25 cellular contexts compared by ENCODE assay signal in the genomic region with DNA sequence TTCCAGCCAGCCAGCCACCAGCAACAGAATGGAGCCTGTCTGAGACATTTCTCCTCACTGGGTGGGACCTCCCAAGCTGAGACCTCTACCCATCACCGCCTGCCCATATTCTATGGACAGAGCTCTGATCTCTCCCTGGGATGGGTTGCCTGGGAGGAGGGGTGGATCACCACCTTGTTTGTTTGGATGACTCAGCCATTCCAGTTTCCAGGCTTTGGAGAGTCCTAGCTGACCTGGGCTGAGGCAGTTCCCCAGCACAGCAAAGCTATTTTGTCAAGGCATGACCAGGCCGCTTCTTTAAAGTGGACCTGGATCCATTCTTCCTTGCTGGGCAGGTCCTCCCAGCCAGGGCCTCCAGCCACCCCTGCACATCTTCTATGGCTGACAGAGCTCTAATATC.
DNase-seq lines count a peak whose midpoint lies in the region; ATAC-seq, FAIRE-seq and TF ChIP-seq lines count a peak whose summit lies in the region.
"Had no signal": no experiment of that assay in that cellular context is flagged by ENCODE, and none has a peak within 500 bp of the region (broad histone marks: within the 10 kb centered on the region; RNA-seq: fewer than 3 reads in every experiment).

No MANE protein-coding gene starts in this region.

- TF ChIP-seq CTCF in MCF 10A (IDR thresholded peaks at IDR 0.05; ENCODE audit: unreplicated experiment) = no peak
- no peak for TF ChIP-seq CTCF in breast epithelium (IDR thresholded peaks at IDR 0.05)
- no peak for TF ChIP-seq CTCF in H9 (conservative IDR thresholded peaks at IDR 0.05)
- no peak for TF ChIP-seq CTCF in H1 (IDR thresholded peaks at IDR 0.05; ENCODE audit: control extremely low read depth in 1 of 3, insufficient read depth in 1 of 3, low read depth in 1 of 3, low read length in 3 of 3)

- peak; percentile 11 for DNase-seq in MCF 10A (ENCODE audit: unreplicated experiment)
- no peak for DNase-seq in breast epithelium (ENCODE audit: low spot score in 2 of 2)
- DNase-seq in H9 = no peak
- DNase-seq in H1 (ENCODE audit: low read depth in 1 of 2, low spot score in 2 of 2) = no peak
- DNase-seq in urothelium cell line (ENCODE audit: low spot score) = peak; percentile 17
- no peak for DNase-seq in activated T-cell treated with anti-CD3 and anti-CD28 coated beads, Interleukin-2, amount 50 U/mL, for 72 hours
- DNase-seq in activated CD4-positive, alpha-beta T cell treated with anti-CD3 and anti-CD28 coated beads, Interleukin-2, amount 10 ng/mL, durations not matched to agents 7 days and 5 days = no peak
- no peak for DNase-seq in SKM-1 (lab: John Stamatoyannopoulos, UW; ENCODE audit: unreplicated experiment)
- DNase-seq: DND-41, GDM1, IMR-90, NCI-H1694, NCI-H2081, NCI-H2171, NCI-H526 treated with DMSO at 0.1 percent for 48 hours, OCI-M1, SHP77, SW 1271 had no signal

- H2BK20ac ChIP-seq in H9 (ENCODE audit: low read depth, low read length, poor library complexity, severe bottlenecking) (no peak overlapping the region), H1 (ENCODE audit: low read length) (no peak overlapping the region)

- no peak for TF ChIP-seq EP300 in H1 (IDR thresholded peaks at IDR 0.05; ENCODE audit: borderline replicate concordance in 1 of 2, low read depth in 2 of 2, low read length in 2 of 2)

- no peak overlapping the region for H3K27ac ChIP-seq in breast epithelium
- H3K27ac ChIP-seq in H9 (ENCODE audit: insufficient read length, low read depth, low read length) = no peak overlapping the region
- H3K27ac ChIP-seq in H1 (ENCODE audit: low read depth, low read length) = no peak overlapping the region
- H3K27ac ChIP-seq: 22Rv1, HL-60, KMS-11 had no signal

- TF ChIP-seq POLR2A in breast epithelium (IDR thresholded peaks at IDR 0.05) (no peak), H1 (IDR thresholded peaks at IDR 0.05; ENCODE audit: control extremely low read depth in 1 of 2, low read depth in 2 of 2, low read length in 2 of 2) (no peak)

- H3K36me3 ChIP-seq in breast epithelium (no peaks in the 10 kb centered on the region), H1 (ENCODE audit: control insufficient read depth in 2 of 4, insufficient read depth in 4 of 4, low read length in 3 of 4) (no peaks in the 10 kb centered on the region; a peak in 1 of 8 replicates)
- H3K36me3 ChIP-seq: HAP-1 had no signal

- CTCF ChIA-PET in MCF 10A (lab: Yijun Ruan, JAX) = no interaction called here
- CTCF ChIA-PET in H1 (lab: Charles Lee; ENCODE audit: partially characterized antibody) = interaction anchor here (1.2 kb wide), 1 partner anchor 15 kb away, joined by 5 read pairs; no protein-coding TSS in a partner anchor
- CTCF ChIA-PET in activated CD4-positive, alpha-beta T cell treated with anti-CD3 and anti-CD28 coated beads, Interleukin-2, amount 10 ng/mL, durations not matched to agents 7 days and 5 days (lab: Charles Lee) = interaction anchor here (1.0 kb wide), 1 partner anchor 10 kb away, joined by 3 read pairs; no protein-coding TSS in a partner anchor

- H3K4ac ChIP-seq in H9 (ENCODE audit: low read depth, low read length) (no peak overlapping the region), H1 (replicated peaks; ENCODE audit: insufficient read length, low read depth, low read length) (no peak overlapping the region)

- H2BK12ac ChIP-seq in H9 (ENCODE audit: insufficient read length, low read depth, low read length) (no peak overlapping the region), H1 (ENCODE audit: low read depth, low read length) (no peak overlapping the region)

- H2BK5ac ChIP-seq in H9 (ENCODE audit: insufficient read length, low read length) (no peak overlapping the region), H1 (ENCODE audit: low read depth, low read length) (no peak overlapping the region)

- H3K4me2 ChIP-seq in H9 (ENCODE audit: insufficient read depth, insufficient read length, low read length) (no peak overlapping the region), H1 (ENCODE audit: insufficient read depth in 1 of 2, low read depth in 2 of 2, low read length in 2 of 2) (no peak overlapping the region)
- H3K4me2 ChIP-seq: KMS-11 had no signal

- intact Hi-C loops in MCF 10A (cut with micrococcal nuclease) = no loop called here
- intact Hi-C loops in breast epithelium (cut with DNase I; ENCODE audit: low total_unique reads) = no loop called here

- H3K79me1 ChIP-seq in H9 (ENCODE audit: insufficient read depth, low read depth, low read length, poor library complexity, severe bottlenecking) (no peaks in the 10 kb centered on the region), H1 (ENCODE audit: low read depth, low read length) (no peaks in the 10 kb centered on the region)

- H3T11ph ChIP-seq in H9 (ENCODE audit: low read length) = no peak overlapping the region

- no peak overlapping the region for H3K4me3 ChIP-seq in breast epithelium
- no peak overlapping the region for H3K4me3 ChIP-seq in H1 (ENCODE audit: extremely low read depth in 1 of 4, insufficient read depth in 2 of 4, low read depth in 3 of 4, low read length in 4 of 4)
- H3K4me3 ChIP-seq: HAP-1 had no signal

- H4K20me1 ChIP-seq in H9 (ENCODE audit: control insufficient read depth, insufficient read depth, insufficient read length) (no peaks in the 10 kb centered on the region), H1 (replicated peaks in 1 of 2; ENCODE audit: control insufficient read depth in 1 of 2, insufficient read depth in 2 of 2, low read length in 2 of 2) (no peaks in the 10 kb centered on the region)

- H4K8ac ChIP-seq in H9 (replicated peaks; ENCODE audit: insufficient read length, low read depth, low read length) = no peak overlapping the region
- H4K8ac ChIP-seq in H1 (ENCODE audit: extremely low read depth, insufficient read depth, low read length) = no peak overlapping the region

- H3K27me3 Mint-ChIP-seq in MCF 10A (ENCODE audit: insufficient read depth, unreplicated experiment) = peaks cover 62% of the 10 kb centered on the region
- no peaks in the 10 kb centered on the region for H3K27me3 Mint-ChIP-seq in H9 (ENCODE audit: low read depth)
- no peaks in the 10 kb centered on the region for H3K27me3 Mint-ChIP-seq in activated T-cell treated with anti-CD3 and anti-CD28 coated beads, Interleukin-2, amount 50 U/mL, for 72 hours (ENCODE audit: low read depth)
- H3K27me3 Mint-ChIP-seq in activated CD4-positive, alpha-beta T cell treated with anti-CD3 and anti-CD28 coated beads, Interleukin-2, amount 10 ng/mL, durations not matched to agents 7 days and 5 days = no peaks in the 10 kb centered on the region
- H3K27me3 Mint-ChIP-seq: B cell had no signal

- no peaks in the 10 kb centered on the region for H3K4me1 Mint-ChIP-seq in MCF 10A (ENCODE audit: insufficient read depth, unreplicated experiment)
- peaks cover 7 to 11% of the 10 kb centered on the region in 2 experiments for H3K4me1 Mint-ChIP-seq in H9
- H3K4me1 Mint-ChIP-seq in activated T-cell treated with anti-CD3 and anti-CD28 coated beads, Interleukin-2, amount 50 U/mL, for 72 hours (ENCODE audit: low read depth) = no peaks in the 10 kb centered on the region
- no peaks in the 10 kb centered on the region for H3K4me1 Mint-ChIP-seq in activated CD4-positive, alpha-beta T cell treated with anti-CD3 and anti-CD28 coated beads, Interleukin-2, amount 10 ng/mL, durations not matched to agents 7 days and 5 days
- H3K4me1 Mint-ChIP-seq: B cell, CD14-positive monocyte had no signal

- H2AFZ ChIP-seq in H9 (ENCODE audit: low read length) (no peak overlapping the region), H1 (ENCODE audit: low read length) (no peak overlapping the region)

- H3K56ac ChIP-seq in H9 (ENCODE audit: insufficient read length, low read depth, low read length) (no peak overlapping the region), H1 (replicated peaks; ENCODE audit: insufficient read length, low read depth, low read length) (no peak overlapping the region)

- no peak overlapping the region for H4K5ac ChIP-seq in H9 (ENCODE audit: insufficient read length, low read depth, low read length)
- H4K5ac ChIP-seq in H1 (ENCODE audit: insufficient read length, low read depth, low read length) = no peak overlapping the region

- no peak overlapping the region for H3K4me3 Mint-ChIP-seq in MCF 10A (ENCODE audit: unreplicated experiment)
- H3K4me3 Mint-ChIP-seq in H9 = no peak overlapping the region
- no peak overlapping the region for H3K4me3 Mint-ChIP-seq in activated T-cell treated with anti-CD3 and anti-CD28 coated beads, Interleukin-2, amount 50 U/mL, for 72 hours
- H3K4me3 Mint-ChIP-seq in activated CD4-positive, alpha-beta T cell treated with anti-CD3 and anti-CD28 coated beads, Interleukin-2, amount 10 ng/mL, durations not matched to agents 7 days and 5 days = no peak overlapping the region
- H3K4me3 Mint-ChIP-seq: B cell, CD14-positive monocyte had no signal

- peak overlapping the region; percentile 14; the same call in 1 of the 2 replicates for H3K14ac ChIP-seq in H9 (ENCODE audit: insufficient read depth, low read length)
- H3K14ac ChIP-seq in H1 (ENCODE audit: insufficient read length) = no peak overlapping the region

- no peak overlapping the region for H3K23ac ChIP-seq in H9 (ENCODE audit: insufficient read length, low read depth, low read length)
- H3K23ac ChIP-seq in H1 (ENCODE audit: insufficient read length) = no peak overlapping the region

- no peak overlapping the region for H2BK120ac ChIP-seq in H9 (ENCODE audit: low read depth, low read length, poor library complexity, severe bottlenecking)
- H2BK120ac ChIP-seq in H1 (replicated peaks; ENCODE audit: low read depth, low read length) = no peak overlapping the region

- H3K27ac Mint-ChIP-seq in MCF 10A (ENCODE audit: low read depth, unreplicated experiment) (no peak overlapping the region), H9 (peak overlapping the region in 1 of 3 experiments; percentile 32; a peak in 2 of 7 replicates)
- H3K27ac Mint-ChIP-seq in activated T-cell treated with anti-CD3 and anti-CD28 coated beads, Interleukin-2, amount 50 U/mL, for 72 hours = no peak overlapping the region
- no peak overlapping the region for H3K27ac Mint-ChIP-seq in activated CD4-positive, alpha-beta T cell treated with anti-CD3 and anti-CD28 coated beads, Interleukin-2, amount 10 ng/mL, durations not matched to agents 7 days and 5 days
- H3K27ac Mint-ChIP-seq: B cell, CD14-positive monocyte had no signal

- no peak for TF ChIP-seq RAD21 in H1 (IDR thresholded peaks at IDR 0.05 in 1 of 2, conservative IDR thresholded peaks at IDR 0.05 in 1 of 2; ENCODE audit: low read depth in 2 of 2, low read length in 2 of 2)

- no TSS peak for BruUV-seq in MCF 10A (replicated peaks; lab: Mats Ljungman, UMichigan)

- H3K9me3 Mint-ChIP-seq in MCF 10A (ENCODE audit: unreplicated experiment) (peaks cover 11% of the 10 kb centered on the region), H9 (peaks cover 9 to 12% of the 10 kb centered on the region in 2 experiments)
- peaks cover 10 to 20% of the 10 kb centered on the region in 2 donors for H3K9me3 Mint-ChIP-seq in activated T-cell treated with anti-CD3 and anti-CD28 coated beads, Interleukin-2, amount 50 U/mL, for 72 hours
- H3K9me3 Mint-ChIP-seq in activated CD4-positive, alpha-beta T cell treated with anti-CD3 and anti-CD28 coated beads, Interleukin-2, amount 10 ng/mL, durations not matched to agents 7 days and 5 days = peaks cover 11% of the 10 kb centered on the region

- H3K79me2 ChIP-seq in H9 (ENCODE audit: insufficient read depth, low read length) = no peaks in the 10 kb centered on the region
- no peaks in the 10 kb centered on the region for H3K79me2 ChIP-seq in H1 (ENCODE audit: control insufficient read depth in 1 of 2, insufficient read depth in 2 of 2, low read length in 2 of 2)

- POLR2A ChIA-PET in MCF 10A (lab: Yijun Ruan, JAX) (no interaction called here), H1 (lab: Charles Lee; ENCODE audit: partially characterized antibody) (no interaction called here)
- POLR2A ChIA-PET in activated CD4-positive, alpha-beta T cell treated with anti-CD3 and anti-CD28 coated beads, Interleukin-2, amount 10 ng/mL, durations not matched to agents 7 days and 5 days (lab: Charles Lee) = no interaction called here

- no peak for ATAC-seq in activated T-cell treated with anti-CD3 and anti-CD28 coated beads, Interleukin-2, amount 50 U/mL, for 72 hours (replicated peaks in 1 of 2)

- no peaks in the 10 kb centered on the region for H3K4me1 ChIP-seq in breast epithelium
- peaks cover 3% of the 10 kb centered on the region for H3K4me1 ChIP-seq in H9 (ENCODE audit: insufficient read depth, low read length)
- no peaks in the 10 kb centered on the region for H3K4me1 ChIP-seq in H1 (replicated peaks in 1 of 4; ENCODE audit: control insufficient read depth in 3 of 4, insufficient read depth in 4 of 4, low read length in 3 of 4)
- H3K4me1 ChIP-seq: HAP-1 had no signal

- H3K27me3 ChIP-seq in breast epithelium (no peaks in the 10 kb centered on the region), H9 (ENCODE audit: insufficient read depth, low read length) (no peaks in the 10 kb centered on the region), H1 (replicated peaks in 1 of 4; ENCODE audit: control insufficient read depth in 3 of 4, extremely low read depth in 1 of 4, insufficient read depth in 3 of 4, low read length in 3 of 4) (no peaks in the 10 kb centered on the region)

- no peak for FAIRE-seq in H1 (lab: Jason Lieb, UNC)
- FAIRE-seq in urothelium cell line (lab: Jason Lieb, UNC) = no peak
- FAIRE-seq: HTR-8/SVneo had no signal

- H2BK15ac ChIP-seq in H9 (ENCODE audit: low read depth, low read length) = no peak overlapping the region
- no peak overlapping the region for H2BK15ac ChIP-seq in H1 (ENCODE audit: low read length)

- H3K9me3 ChIP-seq in breast epithelium = no peaks in the 10 kb centered on the region
- H3K9me3 ChIP-seq in H9 (ENCODE audit: control insufficient read depth, low read depth, low read length) = no peaks in the 10 kb centered on the region
- H3K9me3 ChIP-seq in H1 (ENCODE audit: insufficient read depth in 2 of 2, low read depth in 1 of 2, low read length in 1 of 2) = no peaks in the 10 kb centered on the region
- H3K9me3 ChIP-seq: HAP-1 had no signal

- H4K91ac ChIP-seq in H9 (ENCODE audit: insufficient read length, low read depth, low read length) (no peak overlapping the region), H1 (replicated peaks; ENCODE audit: insufficient read length, low read length) (peak overlapping the region; percentile 30)

- WGBS in H9 (ENCODE audit: extremely low coverage, insufficient read length, low lambda C conversion rate) = no CpG with 5 or more reads among the region's 2 CpGs
- WGBS in H1 (ENCODE audit: extremely low coverage in 1 of 2, insufficient coverage in 1 of 2, insufficient read length in 1 of 2, insufficient replicate concordance in 2 of 2, low coverage in 1 of 2, low lambda C conversion rate in 2 of 2, missing lambda C conversion rate in 1 of 2), 2 experiments = 89% methylated on average over 2 of the region's 2 CpGs; no CpG with 5 or more reads in 1 of the 2 experiments

- H3K23me2 ChIP-seq in H9 (ENCODE audit: insufficient read length, low read depth, low read length, poor library complexity, severe bottlenecking) (no peaks in the 10 kb centered on the region), H1 (ENCODE audit: low read depth, low read length) (no peaks in the 10 kb centered on the region)

- no peak overlapping the region for H3K18ac ChIP-seq in H9 (ENCODE audit: insufficient read length, low read depth, low read length)
- no peak overlapping the region; the same call in 1 of the 2 replicates for H3K18ac ChIP-seq in H1 (ENCODE audit: extremely low read depth, low read length)

- H2AK5ac ChIP-seq in H9 (ENCODE audit: insufficient read length, low read length) (no peak overlapping the region), H1 (ENCODE audit: low read depth, low read length) (no peak overlapping the region)

- H3K9ac ChIP-seq in H9 (ENCODE audit: extremely low read depth, insufficient read length, low read length) = no peak overlapping the region
- H3K9ac ChIP-seq in H1 (replicated peaks in 1 of 4; ENCODE audit: extremely low read depth in 1 of 4, low read depth in 3 of 4, low read length in 3 of 4) = no peak overlapping the region
- H3K9ac ChIP-seq: KMS-11 had no signal

- H3K36me3 Mint-ChIP-seq in MCF 10A (ENCODE audit: insufficient read depth, unreplicated experiment) = no peaks in the 10 kb centered on the region
- H3K36me3 Mint-ChIP-seq in H9 (ENCODE audit: insufficient read depth in 1 of 3, low read depth in 3 of 3) = peaks cover 7 to 32% (median 14%) of the 10 kb centered on the region in 3 experiments; a peak in 5 of 7 replicates
- no peaks in the 10 kb centered on the region for H3K36me3 Mint-ChIP-seq in activated T-cell treated with anti-CD3 and anti-CD28 coated beads, Interleukin-2, amount 50 U/mL, for 72 hours (ENCODE audit: insufficient read depth in 2 of 2)
- no peaks in the 10 kb centered on the region for H3K36me3 Mint-ChIP-seq in activated CD4-positive, alpha-beta T cell treated with anti-CD3 and anti-CD28 coated beads, Interleukin-2, amount 10 ng/mL, durations not matched to agents 7 days and 5 days (ENCODE audit: low read depth)
- H3K36me3 Mint-ChIP-seq: CD14-positive monocyte had no signal

Comparison
In these comparisons a context has a peak if more than half of its experiments do, and no peak if none do; other contexts are left out.
1. DNase-seq: peak in MCF 10A (single experiment) and urothelium cell line (single experiment); none in breast epithelium (0 of 2), H9 (single experiment), H1 (0 of 2), activated T-cell treated with anti-CD3 and anti-CD28 coated beads, Interleukin-2, amount 50 U/mL, for 72 hours (0 of 2), activated CD4-positive, alpha-beta T cell treated with anti-CD3 and anti-CD28 coated beads, Interleukin-2, amount 10 ng/mL, durations not matched to agents 7 days and 5 days (single experiment) and SKM-1 (single experiment).